In genomic region chr15:27087651-27088583, GRCh38 we compare ENCODE assay signal across 2 cellular contexts.
TF ChIP-seq lines count a peak whose summit lies in the region.

No MANE protein-coding gene starts in this region.

TF ChIP-seq in HepG2, 621 proteins besides CTCF, POLR2A, EP300 and RAD21 (continued from another document):
- peak; percentile 48 for TF ChIP-seq MNT (IDR thresholded peaks at IDR 0.05)
- 0 out of 2 replicates have a peak, but pooled peaks have one; percentile 33 for TF ChIP-seq ZNF207 (IDR thresholded peaks at IDR 0.05; ENCODE audit: borderline replicate concordance)
- TF ChIP-seq ZNF775 (CRISPR knock-in tag; IDR thresholded peaks at IDR 0.05; ENCODE audit: borderline replicate concordance) = no peak

TF ChIP-seq in H1, 55 proteins besides CTCF, POLR2A, EP300 and RAD21 (continued from another document):
- no peak for TF ChIP-seq CHD7 (IDR thresholded peaks at IDR 0.05; ENCODE audit: insufficient replicate concordance, low read length)
- TF ChIP-seq POU5F1 (IDR thresholded peaks at IDR 0.05; ENCODE audit: low read depth, low read length) = no peak
- TF ChIP-seq HDAC6 (IDR thresholded peaks at IDR 0.05; ENCODE audit: low read depth, low read length) = no peak
- TF ChIP-seq NANOG (IDR thresholded peaks at IDR 0.05; ENCODE audit: insufficient read depth, low read depth, low read length, poor library complexity, severe bottlenecking) = no peak
- TF ChIP-seq PHF8 (conservative IDR thresholded peaks at IDR 0.05; ENCODE audit: low read depth, low read length) = no peak
- TF ChIP-seq SP1 (IDR thresholded peaks at IDR 0.05; ENCODE audit: low read depth, low read length) = no peak
- no peak for TF ChIP-seq CREB1 (IDR thresholded peaks at IDR 0.05)
- TF ChIP-seq CHD2 (IDR thresholded peaks at IDR 0.05; ENCODE audit: low read length) = no peak
- no peak for TF ChIP-seq CTBP2 (IDR thresholded peaks at IDR 0.05; ENCODE audit: borderline replicate concordance, insufficient read depth, insufficient read length, low read length)
- TF ChIP-seq E2F6 (IDR thresholded peaks at IDR 0.05) = no peak
- TF ChIP-seq MAFK (IDR thresholded peaks at IDR 0.05; ENCODE audit: low read depth, low read length) = no peak
- TF ChIP-seq RNF2 (IDR thresholded peaks at IDR 0.05; ENCODE audit: borderline replicate concordance, low read depth, low read length, missing control alignments, poor library complexity, severe bottlenecking) = no peak
- no peak for TF ChIP-seq SIRT6 (IDR thresholded peaks at IDR 0.05; ENCODE audit: low read length)
- no peak for TF ChIP-seq KDM5A (IDR thresholded peaks at IDR 0.05; ENCODE audit: low read length)
- TF ChIP-seq GTF2F1 (IDR thresholded peaks at IDR 0.05; ENCODE audit: borderline replicate concordance, low read depth, low read length) = no peak
